In the genomic region with DNA sequence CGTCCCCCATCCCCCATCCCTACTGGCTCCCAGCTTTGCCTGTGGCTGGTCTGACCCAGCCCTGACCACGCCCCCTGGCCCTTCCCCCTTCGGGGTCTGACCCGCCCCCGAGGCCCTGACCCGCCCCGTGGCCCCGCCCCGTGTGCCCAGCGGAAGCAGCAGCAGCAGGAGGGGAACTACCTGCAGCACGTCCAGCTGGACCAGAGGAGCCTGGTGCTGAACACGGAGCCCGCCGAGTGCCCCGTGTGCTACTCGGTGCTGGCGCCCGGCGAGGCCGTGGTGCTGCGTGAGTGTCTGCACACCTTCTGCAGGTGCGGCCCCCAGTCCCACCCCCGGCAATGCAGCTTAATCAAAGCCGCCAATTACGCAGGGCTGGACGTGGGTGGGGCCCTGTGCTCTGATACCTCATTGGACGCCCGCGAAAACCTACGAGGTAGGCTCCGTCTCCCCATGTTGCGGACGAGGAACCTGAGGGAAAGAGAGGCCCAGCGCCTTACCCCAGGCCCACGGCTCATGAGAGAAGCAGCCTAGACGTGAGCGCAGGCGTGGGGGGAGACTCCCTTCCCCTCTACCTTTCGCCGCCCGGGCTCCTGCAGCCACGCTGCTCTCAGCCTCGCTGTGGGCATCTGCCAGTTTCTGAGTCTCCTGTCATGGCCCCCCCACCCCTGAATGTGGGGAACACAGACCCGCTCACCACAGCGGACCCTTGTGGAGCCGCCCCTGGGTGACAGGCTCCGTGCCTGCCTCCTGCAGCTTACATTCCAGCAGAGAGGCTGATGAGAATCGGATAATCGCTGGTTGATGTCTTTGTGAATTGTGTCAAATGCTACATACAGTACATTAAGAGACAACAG, we compare ENCODE assay signal across 11 cellular contexts. TPM values are rescaled to one million over a fixed set of nuclear protein-coding genes. Genes with fewer than 3 reads are reported as not detected.
DNase-seq lines count a peak whose midpoint lies in the region; ATAC-seq and TF ChIP-seq lines count a peak whose summit lies in the region.
"Had no signal": no experiment of that assay in that cellular context is flagged by ENCODE, and none has a peak within 500 bp of the region (broad histone marks: within the 10 kb centered on the region; RNA-seq: fewer than 3 reads in every experiment).

No MANE protein-coding gene starts in this region.

- peak overlapping the region; percentile 43 for H3K27ac Mint-ChIP-seq in stimulated activated naive CD8-positive, alpha-beta T cell treated with anti-CD3 and anti-CD28 coated beads, Interleukin-15, Interleukin-2, amounts not matched to agents 100 ng/mL and 50 ng/mL, for 24 hours

- no peak for DNase-seq in stimulated activated naive CD8-positive, alpha-beta T cell treated with anti-CD3 and anti-CD28 coated beads, Interleukin-15, Interleukin-2, amounts not matched to agents 100 U/mL and 50 U/mL, for 24 hours
- peak; percentile 62 for DNase-seq in NCI-H2029 treated with DMSO at 0.1 percent for 48 hours (lab: John Stamatoyannopoulos, UW)
- DNase-seq in colonic mucosa = peak; percentile 85
- DNase-seq in activated gamma-delta T cell (lab: John Stamatoyannopoulos, UW) = no peak
- DNase-seq in uterus = no peak
- DNase-seq in Ammon's horn (ENCODE audit: low spot score) = no peak
- no peak for DNase-seq in Right ventricle myocardium inferior (ENCODE audit: missing footprints)
- DNase-seq: dermis blood vessel endothelial cell, hypothalamus, NCI-H510A treated with DMSO at 0.1 percent for 48 hours had no signal

- H3K27ac ChIP-seq in colonic mucosa = no peak overlapping the region
- H3K27ac ChIP-seq in uterus = no peak overlapping the region

- H3K9me3 Mint-ChIP-seq in stimulated activated naive CD8-positive, alpha-beta T cell treated with anti-CD3 and anti-CD28 coated beads, Interleukin-15, Interleukin-2, amounts not matched to agents 100 ng/mL and 50 ng/mL, for 24 hours = no peaks in the 10 kb centered on the region

- H3K27me3 Mint-ChIP-seq in stimulated activated naive CD8-positive, alpha-beta T cell treated with anti-CD3 and anti-CD28 coated beads, Interleukin-15, Interleukin-2, amounts not matched to agents 100 ng/mL and 50 ng/mL, for 24 hours = no peaks in the 10 kb centered on the region

- H3K4me3 ChIP-seq in colonic mucosa = peak overlapping the region; percentile 12
- no peak overlapping the region for H3K4me3 ChIP-seq in uterus

- no peak for TF ChIP-seq POLR2A in uterus (IDR thresholded peaks at IDR 0.05)

- no peaks in the 10 kb centered on the region for H3K9me3 ChIP-seq in colonic mucosa
- H3K9me3 ChIP-seq in uterus = no peaks in the 10 kb centered on the region

- no peaks in the 10 kb centered on the region for H3K4me1 ChIP-seq in colonic mucosa
- no peaks in the 10 kb centered on the region for H3K4me1 ChIP-seq in uterus

- H3K4me3 Mint-ChIP-seq in stimulated activated naive CD8-positive, alpha-beta T cell treated with anti-CD3 and anti-CD28 coated beads, Interleukin-15, Interleukin-2, amounts not matched to agents 100 ng/mL and 50 ng/mL, for 24 hours = no peak overlapping the region

- intact Hi-C loops in colonic mucosa (cut with DNase I) = no loop called here
- intact Hi-C loops in uterus (cut with DNase I; ENCODE audit: low total_unique reads) = no loop called here
- intact Hi-C loops in Right ventricle myocardium inferior (cut with DNase I) = no loop called here

- H3K9ac ChIP-seq in colonic mucosa (ENCODE audit: low read depth in 2 of 2, low read length in 2 of 2) = peak overlapping the region in 1 of 2 donors; percentile 46

- H3K27me3 ChIP-seq in colonic mucosa (no peaks in the 10 kb centered on the region), uterus (no peaks in the 10 kb centered on the region)

- ATAC-seq in stimulated activated naive CD8-positive, alpha-beta T cell treated with anti-CD3 and anti-CD28 coated beads, Interleukin-15, Interleukin-2, amounts not matched to agents 100 U/mL and 50 U/mL, for 24 hours = no peak
- ATAC-seq in Right ventricle myocardium inferior = no peak

- H3K36me3 Mint-ChIP-seq in stimulated activated naive CD8-positive, alpha-beta T cell treated with anti-CD3 and anti-CD28 coated beads, Interleukin-15, Interleukin-2, amounts not matched to agents 100 ng/mL and 50 ng/mL, for 24 hours (ENCODE audit: low read depth) = peaks cover 51% of the 10 kb centered on the region

- H3K4me1 Mint-ChIP-seq in stimulated activated naive CD8-positive, alpha-beta T cell treated with anti-CD3 and anti-CD28 coated beads, Interleukin-15, Interleukin-2, amounts not matched to agents 100 ng/mL and 50 ng/mL, for 24 hours (ENCODE audit: low read depth) = peaks cover 4% of the 10 kb centered on the region

- no peaks in the 10 kb centered on the region for H3K36me3 ChIP-seq in colonic mucosa
- H3K36me3 ChIP-seq in uterus = no peaks in the 10 kb centered on the region

- no peak for TF ChIP-seq CTCF in colonic mucosa (IDR thresholded peaks at IDR 0.05)
- TF ChIP-seq CTCF in uterus (IDR thresholded peaks at IDR 0.05) = no peak

RNA-seq across cellular contexts. Expression of a gene that starts 12.8 kb away (rescaled TPM):
- total RNA-seq in colonic mucosa = 100 to 1,000 TPM; 134 to 169 TPM
- 10 to 100 TPM; 57.9 to 86.3 (median 64.6) TPM for total RNA-seq in uterus
- 43.7 TPM for total RNA-seq in Right ventricle myocardium inferior

RNA-seq across cellular contexts. Expression of a gene that starts 40.4 kb away (rescaled TPM):
- total RNA-seq in colonic mucosa = 10 to 100 TPM; 13.5 to 48.5 TPM
- 1 to 10 TPM; 1.8 to 8.4 (median 3.9) TPM for total RNA-seq in uterus
- total RNA-seq in Right ventricle myocardium inferior = 0.65 TPM

RNA-seq across cellular contexts. Expression of a gene that starts 41.4 kb away (rescaled TPM):
- total RNA-seq in colonic mucosa (10 to 100 TPM; 25.4 to 31.9 TPM), uterus (10 to 100 TPM; 11.0 to 44.0 (median 35.8) TPM), Right ventricle myocardium inferior (25.2 TPM)

Comparison
In these comparisons a context has a peak if more than half of its experiments do, and no peak if none do; other contexts are left out.
1. DNase-seq: peak in NCI-H2029 treated with DMSO at 0.1 percent for 48 hours (single experiment) and colonic mucosa (single experiment); none in stimulated activated naive CD8-positive, alpha-beta T cell treated with anti-CD3 and anti-CD28 coated beads, Interleukin-15, Interleukin-2, amounts not matched to agents 100 U/mL and 50 U/mL, for 24 hours (single experiment), activated gamma-delta T cell (single experiment), uterus (0 of 2), Ammon's horn (single experiment) and Right ventricle myocardium inferior (single experiment).